ENCODE assay signal across 10 cellular contexts in the genomic region with DNA sequence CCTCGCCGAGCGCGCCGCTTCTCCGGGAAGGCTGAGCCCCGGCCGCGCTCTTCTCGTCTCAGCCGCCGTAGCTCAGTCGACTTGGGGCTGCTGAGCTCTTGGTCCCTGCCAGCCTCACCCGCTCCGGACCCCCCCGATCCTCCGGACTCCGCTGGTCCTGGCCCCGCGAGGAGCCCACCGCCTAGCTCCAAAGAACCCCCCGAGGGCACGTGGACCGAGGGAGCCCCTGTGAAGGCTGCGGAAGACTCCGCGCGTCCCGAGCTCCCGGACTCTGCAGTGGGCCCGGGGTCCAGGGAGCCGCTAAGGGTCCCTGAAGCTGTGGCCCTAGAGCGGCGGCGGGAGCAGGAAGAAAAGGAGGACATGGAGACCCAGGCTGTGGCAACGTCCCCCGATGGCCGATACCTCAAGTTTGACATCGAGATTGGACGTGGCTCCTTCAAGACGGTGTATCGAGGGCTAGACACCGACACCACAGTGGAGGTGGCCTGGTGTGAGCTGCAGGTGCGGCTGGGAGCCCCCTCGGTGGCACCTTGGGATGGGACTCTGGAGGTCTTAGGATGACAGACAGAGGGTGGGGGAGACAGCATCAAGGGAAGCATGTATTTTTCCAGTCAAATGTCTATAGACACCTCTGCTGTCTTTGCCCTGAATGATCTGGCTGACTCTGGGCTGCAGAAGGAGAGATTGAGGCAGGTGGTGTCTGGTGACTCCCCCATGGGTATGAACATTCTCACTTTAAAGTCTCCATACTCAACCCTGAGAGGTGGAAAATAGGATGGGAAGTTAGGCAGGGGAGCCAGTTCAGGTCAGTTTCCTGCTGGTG. TPM values are rescaled to one million over a fixed set of nuclear protein-coding genes. Genes with fewer than 3 reads are reported as not detected.
A peak's percentile ranks its signal among the peaks of the same experiment; 100 is the strongest.
DNase-seq lines count a peak whose midpoint lies in the region; ATAC-seq, FAIRE-seq and TF ChIP-seq lines count a peak whose summit lies in the region.
"Had no signal": no experiment of that assay in that cellular context is flagged by ENCODE, and none has a peak within 500 bp of the region (broad histone marks: within the 10 kb centered on the region; RNA-seq: fewer than 3 reads in every experiment).

No MANE protein-coding gene starts in this region.

- peaks cover 27% of the 10 kb centered on the region for H3K4me1 Mint-ChIP-seq in astrocyte (ENCODE audit: low read depth, unreplicated experiment)

- no peaks in the 10 kb centered on the region for H3K9me3 Mint-ChIP-seq in astrocyte (ENCODE audit: unreplicated experiment)

- peak overlapping the region; percentile 83 for H3K27ac Mint-ChIP-seq in astrocyte (ENCODE audit: unreplicated experiment)

- no peaks in the 10 kb centered on the region for H3K27me3 Mint-ChIP-seq in astrocyte (ENCODE audit: low read depth, unreplicated experiment)

- H3K27me3 ChIP-seq in astrocyte (ENCODE audit: insufficient read depth, low read length) (no peaks in the 10 kb centered on the region), iPS-15b (ENCODE audit: control insufficient read depth, insufficient read depth, low read length) (peaks cover 33% of the 10 kb centered on the region)

- H4K20me1 ChIP-seq in astrocyte (ENCODE audit: insufficient read depth, low read length), result peaks cover 37% of the 10 kb centered on the region

- FAIRE-seq in astrocyte (lab: Jason Lieb, UNC) (no peak), frontal cortex (lab: Jason Lieb, UNC) (no peak)

- H3K4me2 ChIP-seq in astrocyte (ENCODE audit: low read length), result peak overlapping the region; percentile 96

- peaks cover 47% of the 10 kb centered on the region for H3K79me2 ChIP-seq in astrocyte (ENCODE audit: insufficient read depth, low read length)

- peak overlapping the region; percentile 92 for H3K4me3 Mint-ChIP-seq in astrocyte (ENCODE audit: unreplicated experiment)

- H2AFZ ChIP-seq in astrocyte (ENCODE audit: low read depth, low read length), result no peak overlapping the region

- H3K9me3 ChIP-seq in astrocyte (ENCODE audit: insufficient read depth, low read depth, low read length), result no peaks in the 10 kb centered on the region
- H3K9me3 ChIP-seq in iPS-15b (ENCODE audit: control insufficient read depth, insufficient read depth, low read length), result no peaks in the 10 kb centered on the region

- DNase-seq in DMS 273 (lab: John Stamatoyannopoulos, UW; ENCODE audit: unreplicated experiment) (peak; percentile 70), DMS 273 treated with DMSO at 0.1 percent for 48 hours (lab: John Stamatoyannopoulos, UW) (no peak), astrocyte (ENCODE audit: low read depth) (no peak), skeletal muscle cell (ENCODE audit: low read depth) (no peak), frontal cortex (ENCODE audit: low spot score in 2 of 2) (no peak), substantia nigra (lab: John Stamatoyannopoulos, UW) (no peak)
- DNase-seq: 8988T, NCI-H524 treated with DMSO at 0.1 percent for 48 hours had no signal

- peaks cover 11% of the 10 kb centered on the region for H3K36me3 Mint-ChIP-seq in astrocyte (ENCODE audit: low read depth, unreplicated experiment)

- H3K4me3 ChIP-seq in astrocyte (ENCODE audit: insufficient read depth, low read depth, low read length) (peak overlapping the region; percentile 85), iPS-15b (ENCODE audit: low read depth, low read length) (peak overlapping the region; percentile 56), skeletal muscle cell (ENCODE audit: low read depth, low read length) (peak overlapping the region; percentile 70)

- TF ChIP-seq CTCF in astrocyte (IDR thresholded peaks at IDR 0.05; ENCODE audit: insufficient read depth, low read depth, low read length), result no peak

- peak overlapping the region; percentile 36 for H3K27ac ChIP-seq in astrocyte (ENCODE audit: low read depth, low read length)
- no peak overlapping the region for H3K27ac ChIP-seq in substantia nigra (ENCODE audit: low read depth, low read length, poor library complexity, severe bottlenecking)

- H3K9ac ChIP-seq in astrocyte (ENCODE audit: low read length) (peak overlapping the region; percentile 85), iPS-15b (ENCODE audit: low read depth, low read length) (peak overlapping the region; percentile 73)

- H3K36me3 ChIP-seq in astrocyte (ENCODE audit: insufficient read depth, low read length) (peaks cover 10% of the 10 kb centered on the region), iPS-15b (ENCODE audit: control insufficient read depth, insufficient read depth, low read length) (peaks cover 12% of the 10 kb centered on the region)

- no peak for ATAC-seq in GM18519 (IDR thresholded peaks at IDR 0.05; ENCODE audit: low FRiP score, unreplicated experiment)

- peaks cover 45% of the 10 kb centered on the region for H3K4me1 ChIP-seq in astrocyte (ENCODE audit: insufficient read depth, low read length)
- H3K4me1 ChIP-seq in iPS-15b (ENCODE audit: control insufficient read depth, insufficient read depth, low read length), result peaks cover 9% of the 10 kb centered on the region

RNA-seq across cellular contexts. Expression of gene WNK4, which starts 0.6 kb away (rescaled TPM):
- total RNA-seq in astrocyte (22.8 and 34.8 TPM in 2 replicates), frontal cortex (0.41 TPM)

RNA-seq across cellular contexts. Expression of gene VPS25, which starts 7.8 kb away (rescaled TPM):
- 49.5 and 53.2 TPM in 2 replicates for total RNA-seq in astrocyte
- 26.1 TPM for total RNA-seq in frontal cortex

RNA-seq across cellular contexts. Expression of gene COA3, which starts 17.5 kb away (rescaled TPM):
- total RNA-seq in astrocyte (31.8 and 34.3 TPM in 2 replicates), frontal cortex (98.6 TPM)

RNA-seq across cellular contexts. Expression of gene CNTD1, which starts 17.6 kb away (rescaled TPM):
- total RNA-seq in astrocyte (not detected in 2 replicates), frontal cortex (0.82 TPM)

RNA-seq across cellular contexts. Expression of gene RAMP2, which starts 20.0 kb away (rescaled TPM):
- total RNA-seq in astrocyte, result 6.1 and 6.8 TPM in 2 replicates
- 15.9 TPM for total RNA-seq in frontal cortex

Comparison
In these comparisons a context has a peak if more than half of its experiments do, and no peak if none do; other contexts are left out.
1. RNA of gene WNK4, which starts 0.6 kb away (total RNA-seq): 22.8 to 34.8 TPM in astrocyte; 0.41 TPM in frontal cortex (single experiment); every median in the first group is over 10 times any median in the second.
2. Peak in every context shown above with its lines, with median percentiles within 50 percentile points of each other: H3K4me3 ChIP-seq.